Comparison of ENCODE assay signal across 8 cellular contexts in genomic region chr12:51270847-51271518, GRCh38. TPM values are rescaled to one million over a fixed set of nuclear protein-coding genes. Genes with fewer than 3 reads are reported as not detected.
DNase-seq lines count a peak whose midpoint lies in the region; ATAC-seq and TF ChIP-seq lines count a peak whose summit lies in the region.

No MANE protein-coding gene starts in this region.

- H3K4me3 Mint-ChIP-seq in activated CD8-positive, alpha-beta T cell treated with anti-CD3 and anti-CD28 coated beads for 36 hours = peak overlapping the region; percentile 86

- TF ChIP-seq POLR2A in HCT116 (IDR thresholded peaks at IDR 0.05; ENCODE audit: borderline replicate concordance, extremely low read depth, insufficient read depth, insufficient read length) (no peak), gastrocnemius medialis (IDR thresholded peaks at IDR 0.05) (no peak)

- no peaks in the 10 kb centered on the region for H3K36me3 Mint-ChIP-seq in activated CD8-positive, alpha-beta T cell treated with anti-CD3 and anti-CD28 coated beads for 36 hours (ENCODE audit: low read depth)

- H3K4me1 ChIP-seq in HCT116 (ENCODE audit: control insufficient read depth in 1 of 2, insufficient read depth in 2 of 2, low read length in 2 of 2) (peaks cover 10 to 44% of the 10 kb centered on the region in 2 experiments), gastrocnemius medialis (peaks cover 0 to 6% of the 10 kb centered on the region in 2 donors)

- H3K9me2 ChIP-seq in HCT116 (ENCODE audit: insufficient read depth) = no peaks in the 10 kb centered on the region

- no peaks in the 10 kb centered on the region for H3K9me3 ChIP-seq in HCT116 (ENCODE audit: control insufficient read depth in 1 of 2, insufficient read depth in 1 of 2, low read depth in 1 of 2, low read length in 2 of 2)
- H3K9me3 ChIP-seq in gastrocnemius medialis = no peaks in the 10 kb centered on the region

- CTCF ChIA-PET in HCT116 (lab: Charles Lee) = interaction anchor here (0.7 to 1.1 kb wide), 2 partner anchors 18 to 70 kb away, joined by 3 to 10 read pairs; no protein-coding TSS in a partner anchor
- CTCF ChIA-PET in activated CD8-positive, alpha-beta T cell treated with anti-CD3 and anti-CD28 coated beads for 36 hours (lab: Charles Lee) = interaction anchor here (0.6 to 7.4 kb wide), 5 partner anchors 53 to 416 kb away, joined by 3 to 117 read pairs (median 3); partner anchors contain the start of genes BIN2 and LETMD1

- H3K4me1 Mint-ChIP-seq in activated CD8-positive, alpha-beta T cell treated with anti-CD3 and anti-CD28 coated beads for 36 hours (ENCODE audit: low read depth) = peaks cover 20% of the 10 kb centered on the region

- H3K4me3 ChIP-seq in HCT116 (replicated peaks in 1 of 2; ENCODE audit: low read depth in 1 of 2, low read length in 2 of 2) (peak overlapping the region; percentile 69 to 75), gastrocnemius medialis (peak overlapping the region; percentile 66 to 93 (median 73))

- no peak for TF ChIP-seq RAD21 in HCT116 (IDR thresholded peaks at IDR 0.05; ENCODE audit: low read depth)

- peak overlapping the region; percentile 90 for H3K9ac ChIP-seq in HCT116 (ENCODE audit: low read length)

- H3K27me3 ChIP-seq in HCT116 (ENCODE audit: insufficient read depth, low read length) (no peaks in the 10 kb centered on the region), gastrocnemius medialis (peaks cover 8 to 30% (median 15%) of the 10 kb centered on the region in 3 donors)

- POLR2A ChIA-PET in HCT116 (lab: Charles Lee) = interaction anchor here (0.8 to 1.2 kb wide), 3 partner anchors 9 to 70 kb away, joined by 3 to 5 read pairs (median 3); no protein-coding TSS in a partner anchor
- POLR2A ChIA-PET in activated CD8-positive, alpha-beta T cell treated with anti-CD3 and anti-CD28 coated beads for 36 hours (lab: Charles Lee) = interaction anchor here (1.2 to 2.2 kb wide), 2 partner anchors 10 to 70 kb away, joined by 5 to 7 read pairs; no protein-coding TSS in a partner anchor

- H2AFZ ChIP-seq in HCT116 (ENCODE audit: low read depth, low read length, poor library complexity, severe bottlenecking) = no peak overlapping the region

- RAD21 ChIA-PET in HCT116 (lab: Charles Lee; ENCODE audit: low non-redundant PET in 1 of 2, low total read pairs in 2 of 2, uncharacterized antibody in 2 of 2, unreplicated experiment in 2 of 2) = no interaction called here

- intact Hi-C loops in HCT116 (cut with micrococcal nuclease) (no loop called here), left ventricle myocardium superior (cut with micrococcal nuclease) (no loop called here), gastrocnemius medialis (cut with DNase I; ENCODE audit: low total_unique reads) (loop anchor here (2.0 kb wide), 1 partner anchor 70 kb away; no protein-coding TSS in a partner anchor)
- intact Hi-C loops in activated CD8-positive, alpha-beta T cell treated with anti-CD3 and anti-CD28 coated beads for 36 hours (cut with micrococcal nuclease) = no loop called here

- no peaks in the 10 kb centered on the region for H4K20me1 ChIP-seq in HCT116 (ENCODE audit: insufficient read depth)

- H3K9me3 Mint-ChIP-seq in activated CD8-positive, alpha-beta T cell treated with anti-CD3 and anti-CD28 coated beads for 36 hours = no peaks in the 10 kb centered on the region

- peaks cover 6% of the 10 kb centered on the region for H3K27me3 Mint-ChIP-seq in activated CD8-positive, alpha-beta T cell treated with anti-CD3 and anti-CD28 coated beads for 36 hours

- peak overlapping the region; percentile 57 for H3K27ac Mint-ChIP-seq in activated CD8-positive, alpha-beta T cell treated with anti-CD3 and anti-CD28 coated beads for 36 hours

- peak; percentile 52 for ATAC-seq in HCT116
- peak; percentile 33 for ATAC-seq in activated CD8-positive, alpha-beta T cell treated with anti-CD3 and anti-CD28 coated beads for 36 hours
- peak; percentile 7 for ATAC-seq in left ventricle myocardium superior
- peak; percentile 19 to 42 for ATAC-seq in gastrocnemius medialis
- no peak for ATAC-seq in HG03025 (IDR thresholded peaks at IDR 0.05; ENCODE audit: low FRiP score, unreplicated experiment)

- in situ Hi-C loops in ACHN (cut with HindIII; ENCODE audit: low pct_ligation_motif_present, low pct_unique_long_range_greater_than_20kb, low sequenced_read_pairs) (no loop called here), gastrocnemius medialis (cut with MboI; ENCODE audit: low sequenced_read_pairs in 4 of 4) (loop anchor here in 1 of 4 donors (25.0 kb wide), 1 partner anchor 266 kb away; no protein-coding TSS in a partner anchor)

- peak overlapping the region; percentile 99 for H3K4me2 ChIP-seq in HCT116 (ENCODE audit: low read length)

- peaks cover 27% of the 10 kb centered on the region; the same call in 1 of the 2 replicates for H3K79me2 ChIP-seq in HCT116 (ENCODE audit: insufficient read depth, low read length)

- TSS peak; percentile 84 for BruUV-seq in HCT116 (replicated peaks; lab: Mats Ljungman, UMichigan)

- H3K36me3 ChIP-seq in HCT116 (ENCODE audit: control insufficient read depth in 1 of 2, insufficient read depth in 2 of 2, low read length in 2 of 2) (no peaks in the 10 kb centered on the region), gastrocnemius medialis (no peaks in the 10 kb centered on the region)

- H3K27ac ChIP-seq in HCT116 (ENCODE audit: low read depth, low read length) = peak overlapping the region; percentile 76
- H3K27ac ChIP-seq in gastrocnemius medialis = peak overlapping the region; percentile 35 to 74 (median 60)

- TF ChIP-seq CTCF in HCT116 (IDR thresholded peaks at IDR 0.05 in 2 of 3, conservative IDR thresholded peaks at IDR 0.05 in 1 of 3; ENCODE audit: borderline replicate concordance in 1 of 3, insufficient read depth in 1 of 3, low read depth in 2 of 3, low read length in 2 of 3) (no peak), gastrocnemius medialis (IDR thresholded peaks at IDR 0.05 in 4 of 5, conservative IDR thresholded peaks at IDR 0.05 in 1 of 5) (no peak)
- TF ChIP-seq CTCF in activated CD8-positive, alpha-beta T cell treated with anti-CD3 and anti-CD28 coated beads for 36 hours (IDR thresholded peaks at IDR 0.05) = no peak

- DNase-seq in ACHN (peak; percentile 84), HCT116 (ENCODE audit: low read depth, low spot score) (peak; percentile 61), left ventricle myocardium superior (no peak), gastrocnemius medialis (no peak), GF-D8 (lab: John Stamatoyannopoulos, UW) (no peak), NCI-H1436 (lab: John Stamatoyannopoulos, UW) (no peak)
- no peak for DNase-seq in activated CD8-positive, alpha-beta T cell treated with anti-CD3 and anti-CD28 coated beads for 36 hours

TF ChIP-seq in HCT116, 20 proteins besides CTCF, POLR2A, EP300 and RAD21 (continues in another document):
- TF ChIP-seq, protein P1, sequence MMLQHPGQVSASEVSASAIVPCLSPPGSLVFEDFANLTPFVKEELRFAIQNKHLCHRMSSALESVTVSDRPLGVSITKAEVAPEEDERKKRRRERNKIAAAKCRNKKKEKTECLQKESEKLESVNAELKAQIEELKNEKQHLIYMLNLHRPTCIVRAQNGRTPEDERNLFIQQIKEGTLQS (IDR thresholded peaks at IDR 0.05) = no peak
- TF ChIP-seq SRF (IDR thresholded peaks at IDR 0.05; ENCODE audit: low read depth) = no peak
- TF ChIP-seq, protein P2, sequence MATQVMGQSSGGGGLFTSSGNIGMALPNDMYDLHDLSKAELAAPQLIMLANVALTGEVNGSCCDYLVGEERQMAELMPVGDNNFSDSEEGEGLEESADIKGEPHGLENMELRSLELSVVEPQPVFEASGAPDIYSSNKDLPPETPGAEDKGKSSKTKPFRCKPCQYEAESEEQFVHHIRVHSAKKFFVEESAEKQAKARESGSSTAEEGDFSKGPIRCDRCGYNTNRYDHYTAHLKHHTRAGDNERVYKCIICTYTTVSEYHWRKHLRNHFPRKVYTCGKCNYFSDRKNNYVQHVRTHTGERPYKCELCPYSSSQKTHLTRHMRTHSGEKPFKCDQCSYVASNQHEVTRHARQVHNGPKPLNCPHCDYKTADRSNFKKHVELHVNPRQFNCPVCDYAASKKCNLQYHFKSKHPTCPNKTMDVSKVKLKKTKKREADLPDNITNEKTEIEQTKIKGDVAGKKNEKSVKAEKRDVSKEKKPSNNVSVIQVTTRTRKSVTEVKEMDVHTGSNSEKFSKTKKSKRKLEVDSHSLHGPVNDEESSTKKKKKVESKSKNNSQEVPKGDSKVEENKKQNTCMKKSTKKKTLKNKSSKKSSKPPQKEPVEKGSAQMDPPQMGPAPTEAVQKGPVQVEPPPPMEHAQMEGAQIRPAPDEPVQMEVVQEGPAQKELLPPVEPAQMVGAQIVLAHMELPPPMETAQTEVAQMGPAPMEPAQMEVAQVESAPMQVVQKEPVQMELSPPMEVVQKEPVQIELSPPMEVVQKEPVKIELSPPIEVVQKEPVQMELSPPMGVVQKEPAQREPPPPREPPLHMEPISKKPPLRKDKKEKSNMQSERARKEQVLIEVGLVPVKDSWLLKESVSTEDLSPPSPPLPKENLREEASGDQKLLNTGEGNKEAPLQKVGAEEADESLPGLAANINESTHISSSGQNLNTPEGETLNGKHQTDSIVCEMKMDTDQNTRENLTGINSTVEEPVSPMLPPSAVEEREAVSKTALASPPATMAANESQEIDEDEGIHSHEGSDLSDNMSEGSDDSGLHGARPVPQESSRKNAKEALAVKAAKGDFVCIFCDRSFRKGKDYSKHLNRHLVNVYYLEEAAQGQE (IDR thresholded peaks at IDR 0.05; ENCODE audit: low read depth) = no peak
- TF ChIP-seq SIN3A (IDR thresholded peaks at IDR 0.05; ENCODE audit: low read depth) = peak; percentile 44
- no peak for TF ChIP-seq YY1 (IDR thresholded peaks at IDR 0.05; ENCODE audit: extremely low read depth, insufficient replicate concordance, low read depth, low read length)

RNA-seq across cellular contexts. Expression of gene SMAGP, which starts 0.8 kb away (rescaled TPM):
- 39.9 TPM for total RNA-seq in HCT116 (2021; ENCODE audit: unreplicated experiment)
- polyA plus RNA-seq in HCT116 (2012) = 59.9 and 72.7 TPM in 2 replicates
- 1 to 10 TPM in 1 of 2 experiments, under 1 TPM in 1; 0.96 to 1.4 TPM for total RNA-seq in activated CD8-positive, alpha-beta T cell treated with anti-CD3 and anti-CD28 coated beads for 36 hours
- total RNA-seq in left ventricle myocardium superior = 3.4 TPM
- 1 to 10 TPM; 1.7 to 3.5 (median 2.5) TPM for total RNA-seq in gastrocnemius medialis

RNA-seq across cellular contexts. Expression of gene DAZAP2, which starts 32.4 kb away (rescaled TPM):
- total RNA-seq in HCT116 (2021; ENCODE audit: unreplicated experiment) (157 TPM), left ventricle myocardium superior (146 TPM), gastrocnemius medialis (100 to 1,000 TPM; 204 to 274 (median 246) TPM)
- polyA plus RNA-seq in HCT116 (2012) = 300 and 308 TPM in 2 replicates
- 10 to 100 TPM; 91.7 to 98.3 TPM for total RNA-seq in activated CD8-positive, alpha-beta T cell treated with anti-CD3 and anti-CD28 coated beads for 36 hours

RNA-seq across cellular contexts. Expression of gene BIN2, which starts 53.0 kb away (rescaled TPM):
- 0.22 TPM for total RNA-seq in HCT116 (2021; ENCODE audit: unreplicated experiment)
- polyA plus RNA-seq in HCT116 (2012) = not detected in 2 replicates
- 10 to 100 TPM; 39.5 to 41.7 TPM for total RNA-seq in activated CD8-positive, alpha-beta T cell treated with anti-CD3 and anti-CD28 coated beads for 36 hours
- total RNA-seq in left ventricle myocardium superior = 1.7 TPM
- 1 to 10 TPM in 3 of 4 donors, under 1 TPM in 1; 0.87 to 1.3 (median 1.2) TPM for total RNA-seq in gastrocnemius medialis

RNA-seq across cellular contexts. Expression of gene POU6F1, which starts 53.1 kb away (rescaled TPM):
- total RNA-seq in HCT116 (2021; ENCODE audit: unreplicated experiment) = 6.4 TPM
- 4.8 TPM in 2 replicates for polyA plus RNA-seq in HCT116 (2012)
- 1 to 10 TPM; 5.8 to 7.3 TPM for total RNA-seq in activated CD8-positive, alpha-beta T cell treated with anti-CD3 and anti-CD28 coated beads for 36 hours
- 9.9 TPM for total RNA-seq in left ventricle myocardium superior
- total RNA-seq in gastrocnemius medialis = 10 to 100 TPM in 2 of 4 donors, 1 to 10 TPM in 2; 8.1 to 11.1 (median 9.9) TPM

Comparison
In these comparisons a context has a peak if more than half of its experiments do, and no peak if none do; other contexts are left out.
1. DNase-seq: peak in ACHN (single experiment) and HCT116 (single experiment); none in activated CD8-positive, alpha-beta T cell treated with anti-CD3 and anti-CD28 coated beads for 36 hours (single experiment), left ventricle myocardium superior (single experiment), gastrocnemius medialis (0 of 2), GF-D8 (single experiment) and NCI-H1436 (single experiment).
2. RNA of gene BIN2, which starts 53.0 kb away (total RNA-seq): 39.5 to 41.7 TPM in activated CD8-positive, alpha-beta T cell treated with anti-CD3 and anti-CD28 coated beads for 36 hours; 1.7 TPM in left ventricle myocardium superior (single experiment), 0.87 to 1.3 TPM in gastrocnemius medialis and 0.22 TPM in HCT116 (single experiment); every median in the first group is over 10 times any median in the second.